ENCODE assay signal across 25 cellular contexts in the genomic region with DNA sequence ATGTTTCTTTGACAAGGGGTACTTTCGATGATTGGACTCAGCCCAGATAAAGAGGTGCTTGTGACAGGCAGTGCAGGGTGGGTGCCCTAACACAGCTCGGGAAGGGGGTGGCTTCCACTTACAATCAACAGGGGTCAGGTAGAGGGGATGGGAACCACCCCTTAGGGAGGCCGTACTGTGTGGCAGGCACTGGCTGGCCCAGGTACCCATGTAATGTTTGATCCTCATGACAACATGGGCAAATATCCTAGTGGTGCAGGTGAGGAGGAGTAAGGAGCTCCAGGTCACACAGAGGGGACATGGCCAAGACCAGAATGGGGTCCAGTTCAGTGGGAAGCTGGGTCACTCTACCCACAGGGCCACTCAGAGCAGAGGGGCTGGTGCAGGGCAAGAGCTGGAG. TPM values are rescaled to one million over a fixed set of nuclear protein-coding genes. Genes with fewer than 3 reads are reported as not detected.
DNase-seq lines count a peak whose midpoint lies in the region; ATAC-seq and TF ChIP-seq lines count a peak whose summit lies in the region.
"Had no signal": no experiment of that assay in that cellular context is flagged by ENCODE, and none has a peak within 500 bp of the region (broad histone marks: within the 10 kb centered on the region; RNA-seq: fewer than 3 reads in every experiment).

No MANE protein-coding gene starts in this region.

- TF ChIP-seq EP300 in upper lobe of left lung (IDR thresholded peaks at IDR 0.05) = no peak

- intact Hi-C loops in activated T-helper 2 cell treated with anti-CD3 and anti-CD28 coated beads, Interferon-gamma antibody, Interleukin-2, Interleukin-4, amounts not matched to agents 10 μg/mL and 5 μg/mL and 100 μg/mL, durations not matched to agents 14 hours and 24 hours and 36 hours (cut with micrococcal nuclease) = loop anchor here (5.0 kb wide), 1 partner anchor 79 kb away; no protein-coding TSS in a partner anchor

- 88 to 98% methylated on average over 3 of the region's 3 CpGs for WGBS in upper lobe of left lung, 2 donors

- TF ChIP-seq POLR2A in upper lobe of left lung (IDR thresholded peaks at IDR 0.05) = no peak

- H3K27ac Mint-ChIP-seq in stimulated activated naive CD8-positive, alpha-beta T cell treated with anti-CD3 and anti-CD28 coated beads, Interleukin-15, Interleukin-2, amounts not matched to agents 100 ng/mL and 50 ng/mL, for 24 hours = peak overlapping the region; percentile 36
- peak overlapping the region; percentile 17 for H3K27ac Mint-ChIP-seq in activated T-helper 2 cell treated with anti-CD3 and anti-CD28 coated beads, Interferon-gamma antibody, Interleukin-2, Interleukin-4, amounts not matched to agents 10 μg/mL and 5 μg/mL and 100 μg/mL, durations not matched to agents 14 hours and 24 hours and 36 hours
- H3K27ac Mint-ChIP-seq in mesothelial cell of epicardium = peak overlapping the region; percentile 90
- H3K27ac Mint-ChIP-seq: activated B cell treated with CpG ODN at 0.5 μM for 24 hours had no signal

- no peaks in the 10 kb centered on the region for H3K36me3 Mint-ChIP-seq in stimulated activated naive CD8-positive, alpha-beta T cell treated with anti-CD3 and anti-CD28 coated beads, Interleukin-15, Interleukin-2, amounts not matched to agents 100 ng/mL and 50 ng/mL, for 24 hours (ENCODE audit: low read depth)
- no peaks in the 10 kb centered on the region for H3K36me3 Mint-ChIP-seq in activated T-helper 2 cell treated with anti-CD3 and anti-CD28 coated beads, Interferon-gamma antibody, Interleukin-2, Interleukin-4, amounts not matched to agents 10 μg/mL and 5 μg/mL and 100 μg/mL, durations not matched to agents 14 hours and 24 hours and 36 hours (ENCODE audit: low read depth)
- no peaks in the 10 kb centered on the region for H3K36me3 Mint-ChIP-seq in mesothelial cell of epicardium

- H3K27me3 Mint-ChIP-seq in stimulated activated naive CD8-positive, alpha-beta T cell treated with anti-CD3 and anti-CD28 coated beads, Interleukin-15, Interleukin-2, amounts not matched to agents 100 ng/mL and 50 ng/mL, for 24 hours = no peaks in the 10 kb centered on the region
- peaks cover 3% of the 10 kb centered on the region for H3K27me3 Mint-ChIP-seq in activated T-helper 2 cell treated with anti-CD3 and anti-CD28 coated beads, Interferon-gamma antibody, Interleukin-2, Interleukin-4, amounts not matched to agents 10 μg/mL and 5 μg/mL and 100 μg/mL, durations not matched to agents 14 hours and 24 hours and 36 hours (ENCODE audit: low read depth)
- no peaks in the 10 kb centered on the region for H3K27me3 Mint-ChIP-seq in mesothelial cell of epicardium (ENCODE audit: low read depth)

- no peaks in the 10 kb centered on the region for H3K36me3 ChIP-seq in upper lobe of left lung
- H3K36me3 ChIP-seq: esophagus squamous epithelium, gastroesophageal sphincter, HAP-1, SJSA1 had no signal

- H3K9me3 ChIP-seq in upper lobe of left lung = no peaks in the 10 kb centered on the region
- H3K9me3 ChIP-seq: esophagus squamous epithelium, gastroesophageal sphincter, HAP-1, SJSA1 had no signal

- H3K4me3 Mint-ChIP-seq in stimulated activated naive CD8-positive, alpha-beta T cell treated with anti-CD3 and anti-CD28 coated beads, Interleukin-15, Interleukin-2, amounts not matched to agents 100 ng/mL and 50 ng/mL, for 24 hours = no peak overlapping the region
- H3K4me3 Mint-ChIP-seq in activated T-helper 2 cell treated with anti-CD3 and anti-CD28 coated beads, Interferon-gamma antibody, Interleukin-2, Interleukin-4, amounts not matched to agents 10 μg/mL and 5 μg/mL and 100 μg/mL, durations not matched to agents 14 hours and 24 hours and 36 hours (ENCODE audit: low read depth) = no peak overlapping the region
- peak overlapping the region; percentile 31 for H3K4me3 Mint-ChIP-seq in mesothelial cell of epicardium
- H3K4me3 Mint-ChIP-seq: activated B cell treated with CpG ODN at 0.5 μM for 24 hours; central memory CD8-positive, alpha-beta T cell had no signal

- no peaks in the 10 kb centered on the region for H3K9me3 Mint-ChIP-seq in stimulated activated naive CD8-positive, alpha-beta T cell treated with anti-CD3 and anti-CD28 coated beads, Interleukin-15, Interleukin-2, amounts not matched to agents 100 ng/mL and 50 ng/mL, for 24 hours
- H3K9me3 Mint-ChIP-seq in activated T-helper 2 cell treated with anti-CD3 and anti-CD28 coated beads, Interferon-gamma antibody, Interleukin-2, Interleukin-4, amounts not matched to agents 10 μg/mL and 5 μg/mL and 100 μg/mL, durations not matched to agents 14 hours and 24 hours and 36 hours = no peaks in the 10 kb centered on the region
- no peaks in the 10 kb centered on the region for H3K9me3 Mint-ChIP-seq in mesothelial cell of epicardium
- H3K9me3 Mint-ChIP-seq: activated B cell treated with CpG ODN at 0.5 μM for 24 hours; central memory CD8-positive, alpha-beta T cell had no signal

- no peak overlapping the region for H3K4me3 ChIP-seq in upper lobe of left lung
- H3K4me3 ChIP-seq: esophagus squamous epithelium, gastroesophageal sphincter, HAP-1, SJSA1 had no signal

- H3K4me1 Mint-ChIP-seq in stimulated activated naive CD8-positive, alpha-beta T cell treated with anti-CD3 and anti-CD28 coated beads, Interleukin-15, Interleukin-2, amounts not matched to agents 100 ng/mL and 50 ng/mL, for 24 hours (ENCODE audit: low read depth) = peaks cover 24% of the 10 kb centered on the region
- peaks cover 24% of the 10 kb centered on the region for H3K4me1 Mint-ChIP-seq in activated T-helper 2 cell treated with anti-CD3 and anti-CD28 coated beads, Interferon-gamma antibody, Interleukin-2, Interleukin-4, amounts not matched to agents 10 μg/mL and 5 μg/mL and 100 μg/mL, durations not matched to agents 14 hours and 24 hours and 36 hours (ENCODE audit: low read depth)
- peaks cover 74% of the 10 kb centered on the region for H3K4me1 Mint-ChIP-seq in mesothelial cell of epicardium
- H3K4me1 Mint-ChIP-seq: central memory CD8-positive, alpha-beta T cell had no signal

- H3K4me1 ChIP-seq in upper lobe of left lung = peaks cover 32 to 47% (median 40%) of the 10 kb centered on the region in 4 donors

- no peaks in the 10 kb centered on the region for H3K27me3 ChIP-seq in upper lobe of left lung
- H3K27me3 ChIP-seq: esophagus squamous epithelium, gastroesophageal sphincter, SJSA1 had no signal

- no peak for TF ChIP-seq CTCF in mesothelial cell of epicardium (IDR thresholded peaks at IDR 0.05; ENCODE audit: unreplicated experiment)
- TF ChIP-seq CTCF in upper lobe of left lung (IDR thresholded peaks at IDR 0.05) = no peak

- no peak for DNase-seq in stimulated activated naive CD8-positive, alpha-beta T cell treated with anti-CD3 and anti-CD28 coated beads, Interleukin-15, Interleukin-2, amounts not matched to agents 100 U/mL and 50 U/mL, for 24 hours
- DNase-seq in activated T-helper 2 cell treated with anti-CD3 and anti-CD28 coated beads, Interferon-gamma antibody, Interleukin-2, Interleukin-4, amounts not matched to agents 10 μg/mL and 5 μg/mL and 100 μg/mL, durations not matched to agents 14 hours and 24 hours and 36 hours (ENCODE audit: low spot score) = no peak
- DNase-seq in mesothelial cell of epicardium (ENCODE audit: low spot score in 2 of 2, unreplicated experiment in 2 of 2) (no peak), upper lobe of left lung (no peak), medulla oblongata (ENCODE audit: extremely low spot score) (no peak)
- DNase-seq: activated B cell treated with CpG ODN at 0.5 μM for 24 hours; activated effector memory CD4-positive, alpha-beta T cell treated with anti-CD3 and anti-CD28 coated beads, Interleukin-2, amount 50 U/mL, for 16 hours; effector CD4-positive, alpha-beta T cell; esophagus squamous epithelium; kidney glomerular epithelial cell; NCI-H1092; NCI-H2029 treated with DMSO at 0.1 percent for 48 hours; NCI-H446 treated with DMSO at 0.1 percent for 48 hours; NK-92 treated with Interleukin-12 subunit alpha and Interleukin-12 subunit beta, amount 100 ng/mL, for 24 hours; retina; stimulated activated CD4-positive, alpha-beta T cell treated with anti-CD3 and anti-CD28 coated beads, Interleukin-4, amount 100 ng/mL, for 4 hours; substantia nigra had no signal

- H3K27ac ChIP-seq in upper lobe of left lung = peak overlapping the region in 3 of 4 donors; percentile 10 to 49 (median 40)
- H3K27ac ChIP-seq: SJSA1 had no signal

- ATAC-seq in stimulated activated naive CD8-positive, alpha-beta T cell treated with anti-CD3 and anti-CD28 coated beads, Interleukin-15, Interleukin-2, amounts not matched to agents 100 U/mL and 50 U/mL, for 24 hours = no peak
- no peak for ATAC-seq in upper lobe of left lung (ENCODE audit: low FRiP score in 2 of 2)
- ATAC-seq in GM21723 (IDR thresholded peaks at IDR 0.05; ENCODE audit: unreplicated experiment) = no peak
- ATAC-seq in GM19328 (IDR thresholded peaks at IDR 0.05; ENCODE audit: unreplicated experiment) = no peak
- ATAC-seq: gastroesophageal sphincter had no signal

RNA-seq across cellular contexts. Expression of gene APOL4, which starts 3.1 kb away (rescaled TPM):
- total RNA-seq in activated T-helper 2 cell treated with anti-CD3 and anti-CD28 coated beads, Interferon-gamma antibody, Interleukin-2, Interleukin-4, amounts not matched to agents 10 μg/mL and 5 μg/mL and 100 μg/mL, durations not matched to agents 14 hours and 24 hours and 36 hours = 0.48 and 0.52 TPM in 2 replicates
- 15.0 to 16.4 TPM (median 15.9 TPM) in 3 replicates for total RNA-seq in mesothelial cell of epicardium
- 10 to 100 TPM in 3 of 6 donors, 1 to 10 TPM in 3; 5.4 to 24.7 (median 10.2) TPM for total RNA-seq in upper lobe of left lung
- total RNA-seq: activated B cell treated with CpG ODN at 0.5 μM for 24 hours, HT-29 had no signal

RNA-seq across cellular contexts. Expression of gene APOL3, which starts 37.9 kb away (rescaled TPM):
- total RNA-seq in activated T-helper 2 cell treated with anti-CD3 and anti-CD28 coated beads, Interferon-gamma antibody, Interleukin-2, Interleukin-4, amounts not matched to agents 10 μg/mL and 5 μg/mL and 100 μg/mL, durations not matched to agents 14 hours and 24 hours and 36 hours = 35.6 and 48.3 TPM in 2 replicates
- 1.3 to 2.2 TPM (median 1.8 TPM) in 3 replicates for total RNA-seq in mesothelial cell of epicardium
- 10 to 100 TPM; 40.4 to 88.0 (median 54.5) TPM for total RNA-seq in upper lobe of left lung

RNA-seq across cellular contexts. Expression of gene APOL2, which starts 40.8 kb away (rescaled TPM):
- total RNA-seq in activated T-helper 2 cell treated with anti-CD3 and anti-CD28 coated beads, Interferon-gamma antibody, Interleukin-2, Interleukin-4, amounts not matched to agents 10 μg/mL and 5 μg/mL and 100 μg/mL, durations not matched to agents 14 hours and 24 hours and 36 hours = 54.7 and 55.4 TPM in 2 replicates
- total RNA-seq in mesothelial cell of epicardium = 55.5 to 59.4 TPM (median 56.1 TPM) in 3 replicates
- total RNA-seq in upper lobe of left lung = 10 to 100 TPM; 32.8 to 76.5 (median 52.6) TPM

RNA-seq across cellular contexts. Expression of gene APOL1, which starts 54.5 kb away (rescaled TPM):
- total RNA-seq in activated T-helper 2 cell treated with anti-CD3 and anti-CD28 coated beads, Interferon-gamma antibody, Interleukin-2, Interleukin-4, amounts not matched to agents 10 μg/mL and 5 μg/mL and 100 μg/mL, durations not matched to agents 14 hours and 24 hours and 36 hours = 28.5 and 31.5 TPM in 2 replicates
- total RNA-seq in mesothelial cell of epicardium (1.7 to 1.9 TPM (median 1.7 TPM) in 3 replicates), upper lobe of left lung (10 to 100 TPM; 31.9 to 90.5 (median 52.0) TPM)

Comparison
In these comparisons a context has a peak if more than half of its experiments do, and no peak if none do; other contexts are left out.
1. H3K27ac Mint-ChIP-seq: peak in every context shown above with its lines; median percentile 90 in mesothelial cell of epicardium; 36 in stimulated activated naive CD8-positive, alpha-beta T cell treated with anti-CD3 and anti-CD28 coated beads, Interleukin-15, Interleukin-2, amounts not matched to agents 100 ng/mL and 50 ng/mL, for 24 hours; 17 in activated T-helper 2 cell treated with anti-CD3 and anti-CD28 coated beads, Interferon-gamma antibody, Interleukin-2, Interleukin-4, amounts not matched to agents 10 μg/mL and 5 μg/mL and 100 μg/mL, durations not matched to agents 14 hours and 24 hours and 36 hours.
2. RNA of gene APOL3, which starts 37.9 kb away (total RNA-seq): 40.4 to 88.0 TPM in upper lobe of left lung and 35.6 to 48.3 TPM in activated T-helper 2 cell treated with anti-CD3 and anti-CD28 coated beads, Interferon-gamma antibody, Interleukin-2, Interleukin-4, amounts not matched to agents 10 μg/mL and 5 μg/mL and 100 μg/mL, durations not matched to agents 14 hours and 24 hours and 36 hours; 1.3 to 2.2 TPM in mesothelial cell of epicardium; every median in the first group is over 10 times any median in the second.